ENCODE assay signal across 24 cellular contexts in genomic region chr3:34196914-34197313, GRCh38.
"Had no signal": no experiment of that assay in that cellular context is flagged by ENCODE, and none has a peak within 500 bp of the region (broad histone marks: within the 10 kb centered on the region; RNA-seq: fewer than 3 reads in every experiment).

No MANE protein-coding gene starts in this region.

- H3K4me3 Mint-ChIP-seq: activated CD4-positive, alpha-beta T cell treated with anti-CD3 and anti-CD28 coated beads, Interleukin-2, amount 10 ng/mL, durations not matched to agents 24 days and 14 days; activated naive CD4-positive, alpha-beta T cell treated with anti-CD3 and anti-CD28 coated beads for 36 hours; activated naive CD8-positive, alpha-beta T cell treated with anti-CD3 and anti-CD28 coated beads for 36 hours; activated T-helper 17 cell treated with anti-CD3 and anti-CD28 coated beads, Interleukin-2, amount 50 U/mL, for 72 hours; T-cell had no signal

- H3K27ac ChIP-seq: brain microvascular endothelial cell, cardiac muscle cell, KMS-11, PC-9, WERI-Rb-1 had no signal

- H3K4me1 Mint-ChIP-seq: activated CD4-positive, alpha-beta T cell treated with anti-CD3 and anti-CD28 coated beads, Interleukin-2, amount 10 ng/mL, durations not matched to agents 24 days and 14 days; activated naive CD8-positive, alpha-beta T cell treated with anti-CD3 and anti-CD28 coated beads for 36 hours; activated T-helper 17 cell treated with anti-CD3 and anti-CD28 coated beads, Interleukin-2, amount 50 U/mL, for 72 hours had no signal

- H3K36me3 Mint-ChIP-seq: activated naive CD8-positive, alpha-beta T cell treated with anti-CD3 and anti-CD28 coated beads for 36 hours; T-cell had no signal

- H3K27ac Mint-ChIP-seq: activated CD4-positive, alpha-beta T cell treated with anti-CD3 and anti-CD28 coated beads, Interleukin-2, amount 10 ng/mL, durations not matched to agents 24 days and 14 days; activated naive CD4-positive, alpha-beta T cell treated with anti-CD3 and anti-CD28 coated beads for 36 hours; activated naive CD8-positive, alpha-beta T cell treated with anti-CD3 and anti-CD28 coated beads for 36 hours; activated T-helper 17 cell treated with anti-CD3 and anti-CD28 coated beads, Interleukin-2, amount 50 U/mL, for 72 hours; T-cell had no signal

- DNase-seq: activated CD4-positive, alpha-beta T cell treated with anti-CD3 and anti-CD28 coated beads, Interleukin-2, amount 10 ng/mL, durations not matched to agents 24 days and 14 days; activated CD4-positive, alpha-beta T cell treated with anti-CD3 and anti-CD28 coated beads, Interleukin-2, amount 50 U/mL, for 48 hours; activated CD4-positive, CD25-positive, alpha-beta regulatory T cell treated with anti-CD3 and anti-CD28 coated beads, Interleukin-2, amount 50 U/mL, for 72 hours; activated gamma-delta T cell; activated naive CD4-positive, alpha-beta T cell treated with anti-CD3 and anti-CD28 coated beads for 36 hours; activated naive CD8-positive, alpha-beta T cell treated with anti-CD3 and anti-CD28 coated beads for 36 hours; activated T-cell treated with anti-CD3 and anti-CD28 coated beads, Interleukin-2, amount 50 U/mL, for 48 hours; brain microvascular endothelial cell; MG63; MV-4-11; NCI-H1105; NCI-H1436; NCI-H1694 treated with DMSO at 0.1 percent for 48 hours; NCI-H2081; NCI-H446; NCI-H524; PC-9; SHP77 treated with DMSO at 0.1 percent for 48 hours; T-cell; T-helper 2 cell; WERI-Rb-1 had no signal

- H3K9me3 ChIP-seq: MG63 had no signal

- H3K4me3 ChIP-seq: cardiac muscle cell, MG63, PC-9 had no signal

- H3K27me3 ChIP-seq: brain microvascular endothelial cell, cardiac muscle cell, MG63 had no signal

- H3K9ac ChIP-seq: KMS-11 had no signal

- H3K4me2 ChIP-seq: KMS-11, PC-9 had no signal

- H3K9me3 Mint-ChIP-seq: activated CD4-positive, alpha-beta T cell treated with anti-CD3 and anti-CD28 coated beads, Interleukin-2, amount 10 ng/mL, durations not matched to agents 24 days and 14 days; activated naive CD4-positive, alpha-beta T cell treated with anti-CD3 and anti-CD28 coated beads for 36 hours; activated naive CD8-positive, alpha-beta T cell treated with anti-CD3 and anti-CD28 coated beads for 36 hours; activated T-helper 17 cell treated with anti-CD3 and anti-CD28 coated beads, Interleukin-2, amount 50 U/mL, for 72 hours; T-cell had no signal

- ATAC-seq: activated T-helper 17 cell treated with anti-CD3 and anti-CD28 coated beads, Interleukin-2, amount 50 U/mL, for 72 hours; T-cell had no signal

- H3K36me3 ChIP-seq: brain microvascular endothelial cell, cardiac muscle cell, MG63, WERI-Rb-1 had no signal

- H2AFZ ChIP-seq: PC-9 had no signal

- H3K27me3 Mint-ChIP-seq: activated CD4-positive, alpha-beta T cell treated with anti-CD3 and anti-CD28 coated beads, Interleukin-2, amount 10 ng/mL, durations not matched to agents 24 days and 14 days; activated naive CD8-positive, alpha-beta T cell treated with anti-CD3 and anti-CD28 coated beads for 36 hours; activated T-helper 17 cell treated with anti-CD3 and anti-CD28 coated beads, Interleukin-2, amount 50 U/mL, for 72 hours had no signal
